38 cellular contexts compared by ENCODE assay signal in genomic region chr4:152587127-152587526, GRCh38.
"Had no signal": no experiment of that assay in that cellular context is flagged by ENCODE, and none has a peak within 500 bp of the region (broad histone marks: within the 10 kb centered on the region; RNA-seq: fewer than 3 reads in every experiment).

No MANE protein-coding gene starts in this region.

- H3K27me3 Mint-ChIP-seq: activated CD4-positive, alpha-beta memory T cell treated with anti-CD3 and anti-CD28 coated beads for 36 hours; activated T-helper 17 cell treated with anti-CD3 and anti-CD28 coated beads, Interleukin-2, amount 50 U/mL, for 72 hours had no signal

- H3K9me3 Mint-ChIP-seq: activated T-helper 1 cell treated with anti-CD3 and anti-CD28 coated beads, Interleukin-12 subunit alpha, Interleukin-12 subunit beta, Interleukin-2, Interleukin-4 antibody, amounts not matched to agents 30 ng/mL and 10 ng/mL and 1 ng/mL, durations not matched to agents 14 hours and 24 hours and 36 hours; activated T-helper 17 cell treated with anti-CD3 and anti-CD28 coated beads, Interleukin-2, amount 50 U/mL, for 72 hours had no signal

- H3K4me1 ChIP-seq: body of pancreas had no signal

- H3K27ac ChIP-seq: adrenal gland, body of pancreas, brain microvascular endothelial cell, breast epithelium, cardiac muscle cell, VCaP had no signal

- H3K36me3 Mint-ChIP-seq: activated CD4-positive, alpha-beta memory T cell treated with anti-CD3 and anti-CD28 coated beads for 36 hours; activated naive CD8-positive, alpha-beta T cell treated with anti-CD3 and anti-CD28 coated beads for 36 hours had no signal

- ATAC-seq: activated CD8-positive, alpha-beta T cell treated with anti-CD3 and anti-CD28 coated beads for 36 hours; activated naive CD4-positive, alpha-beta T cell treated with anti-CD3 and anti-CD28 coated beads, Interleukin-2, amount 50 U/mL, for 72 hours; activated T-cell treated with anti-CD3 and anti-CD28 coated beads, Interleukin-2, amount 50 U/mL, for 4 hours; activated T-cell treated with anti-CD3 and anti-CD28 coated beads, Interleukin-2, amount 50 U/mL, for 72 hours; activated T-helper 17 cell treated with anti-CD3 and anti-CD28 coated beads, Interleukin-2, amount 50 U/mL, for 72 hours; body of pancreas had no signal

- H3K36me3 ChIP-seq: adrenal gland, brain microvascular endothelial cell, breast epithelium, cardiac muscle cell had no signal

- DNase-seq: activated B cell treated with CpG ODN at 0.5 μM for 24 hours; activated CD4-positive, alpha-beta memory T cell treated with anti-CD3 and anti-CD28 coated beads for 36 hours; activated CD4-positive, alpha-beta T cell treated with anti-CD3 and anti-CD28 coated beads for 4 hours; activated CD4-positive, alpha-beta T cell treated with anti-CD3 and anti-CD28 coated beads, Interleukin-2, amount 10 ng/mL, durations not matched to agents 24 days and 14 days; activated CD4-positive, alpha-beta T cell treated with anti-CD3 and anti-CD28 coated beads, Interleukin-2, amount 50 U/mL, for 1 hour; activated CD4-positive, alpha-beta T cell treated with anti-CD3 and anti-CD28 coated beads, Interleukin-2, amount 50 U/mL, for 4 hours; activated CD4-positive, CD25-positive, alpha-beta regulatory T cell treated with anti-CD3 and anti-CD28 coated beads, Interleukin-2, amount 50 U/mL, for 72 hours; activated CD8-positive, alpha-beta memory T cell treated with anti-CD3 and anti-CD28 coated beads, Interleukin-2, amount 50 U/mL, for 4 hours; activated CD8-positive, alpha-beta T cell treated with anti-CD3 and anti-CD28 coated beads for 36 hours; activated effector memory CD4-positive, alpha-beta T cell treated with anti-CD3 and anti-CD28 coated beads, Interleukin-2, amount 50 U/mL, for 16 hours; activated gamma-delta T cell treated with Interleukin-2 at 50 U/mL for 16 hours; activated naive CD4-positive, alpha-beta T cell; activated naive CD4-positive, alpha-beta T cell treated with anti-CD3 and anti-CD28 coated beads for 36 hours; activated naive CD4-positive, alpha-beta T cell treated with anti-CD3 and anti-CD28 coated beads, Interleukin-2, amount 50 U/mL, for 16 hours; activated naive CD8-positive, alpha-beta T cell treated with anti-CD3 and anti-CD28 coated beads for 36 hours; activated T-cell treated with anti-CD3 and anti-CD28 coated beads for 4 hours; activated T-cell treated with anti-CD3 and anti-CD28 coated beads, Interleukin-2, amount 50 U/mL, for 1 hour; activated T-cell treated with anti-CD3 and anti-CD28 coated beads, Interleukin-2, amount 50 U/mL, for 4 hours; activated T-cell treated with anti-CD3 and anti-CD28 coated beads, Interleukin-2, amount 50 U/mL, for 72 hours; adrenal gland; amniotic stem cell; aorta; body of pancreas; brain microvascular endothelial cell; caudate nucleus; cerebellar nuclear complex; T-helper 2 cell; T-helper 9 cell had no signal

- H3K9me3 ChIP-seq: adrenal gland, body of pancreas, breast epithelium had no signal

- H3K4me3 ChIP-seq: adrenal gland, body of pancreas, breast epithelium, cardiac muscle cell had no signal

- H3K27ac Mint-ChIP-seq: activated B cell treated with CpG ODN at 0.5 μM for 24 hours; activated CD4-positive, alpha-beta memory T cell treated with anti-CD3 and anti-CD28 coated beads for 36 hours; activated CD4-positive, alpha-beta T cell treated with anti-CD3 and anti-CD28 coated beads, Interleukin-2, amount 10 ng/mL, durations not matched to agents 24 days and 14 days; activated CD8-positive, alpha-beta T cell treated with anti-CD3 and anti-CD28 coated beads for 36 hours; activated naive CD4-positive, alpha-beta T cell treated with anti-CD3 and anti-CD28 coated beads for 36 hours; activated naive CD4-positive, alpha-beta T cell treated with anti-CD3 and anti-CD28 coated beads, Interleukin-2, amount 50 U/mL, for 72 hours; activated naive CD8-positive, alpha-beta T cell treated with anti-CD3 and anti-CD28 coated beads for 36 hours; activated T-cell treated with anti-CD3 and anti-CD28 coated beads, Interleukin-2, amount 50 U/mL, for 72 hours; activated T-helper 1 cell treated with anti-CD3 and anti-CD28 coated beads, Interleukin-12 subunit alpha, Interleukin-12 subunit beta, Interleukin-2, Interleukin-4 antibody, amounts not matched to agents 30 ng/mL and 10 ng/mL and 1 ng/mL, durations not matched to agents 14 hours and 24 hours and 36 hours; activated T-helper 17 cell treated with anti-CD3 and anti-CD28 coated beads, Interleukin-2, amount 50 U/mL, for 72 hours; T-helper 2 cell treated with Interferon-gamma antibody and Interleukin-4, amounts not matched to agents 5 μg/mL and 100 μg/mL, for 36 hours had no signal

- H3K4me3 Mint-ChIP-seq: activated B cell treated with CpG ODN at 0.5 μM for 24 hours; activated CD4-positive, alpha-beta memory T cell treated with anti-CD3 and anti-CD28 coated beads for 36 hours; activated CD4-positive, alpha-beta T cell treated with anti-CD3 and anti-CD28 coated beads, Interleukin-2, amount 10 ng/mL, durations not matched to agents 24 days and 14 days; activated CD8-positive, alpha-beta T cell treated with anti-CD3 and anti-CD28 coated beads for 36 hours; activated naive CD4-positive, alpha-beta T cell treated with anti-CD3 and anti-CD28 coated beads for 36 hours; activated naive CD8-positive, alpha-beta T cell treated with anti-CD3 and anti-CD28 coated beads for 36 hours; activated T-cell treated with anti-CD3 and anti-CD28 coated beads, Interleukin-2, amount 50 U/mL, for 4 hours; activated T-cell treated with anti-CD3 and anti-CD28 coated beads, Interleukin-2, amount 50 U/mL, for 72 hours; activated T-helper 1 cell treated with anti-CD3 and anti-CD28 coated beads, Interleukin-12 subunit alpha, Interleukin-12 subunit beta, Interleukin-2, Interleukin-4 antibody, amounts not matched to agents 30 ng/mL and 10 ng/mL and 1 ng/mL, durations not matched to agents 14 hours and 24 hours and 36 hours; activated T-helper 17 cell treated with anti-CD3 and anti-CD28 coated beads, Interleukin-2, amount 50 U/mL, for 72 hours; central memory CD8-positive, alpha-beta T cell; T-helper 2 cell treated with Interferon-gamma antibody and Interleukin-4, amounts not matched to agents 5 μg/mL and 100 μg/mL, for 36 hours had no signal

- FAIRE-seq: astrocyte, TTC549 had no signal
